Comparison of ENCODE assay signal across 8 cellular contexts in the genomic region with DNA sequence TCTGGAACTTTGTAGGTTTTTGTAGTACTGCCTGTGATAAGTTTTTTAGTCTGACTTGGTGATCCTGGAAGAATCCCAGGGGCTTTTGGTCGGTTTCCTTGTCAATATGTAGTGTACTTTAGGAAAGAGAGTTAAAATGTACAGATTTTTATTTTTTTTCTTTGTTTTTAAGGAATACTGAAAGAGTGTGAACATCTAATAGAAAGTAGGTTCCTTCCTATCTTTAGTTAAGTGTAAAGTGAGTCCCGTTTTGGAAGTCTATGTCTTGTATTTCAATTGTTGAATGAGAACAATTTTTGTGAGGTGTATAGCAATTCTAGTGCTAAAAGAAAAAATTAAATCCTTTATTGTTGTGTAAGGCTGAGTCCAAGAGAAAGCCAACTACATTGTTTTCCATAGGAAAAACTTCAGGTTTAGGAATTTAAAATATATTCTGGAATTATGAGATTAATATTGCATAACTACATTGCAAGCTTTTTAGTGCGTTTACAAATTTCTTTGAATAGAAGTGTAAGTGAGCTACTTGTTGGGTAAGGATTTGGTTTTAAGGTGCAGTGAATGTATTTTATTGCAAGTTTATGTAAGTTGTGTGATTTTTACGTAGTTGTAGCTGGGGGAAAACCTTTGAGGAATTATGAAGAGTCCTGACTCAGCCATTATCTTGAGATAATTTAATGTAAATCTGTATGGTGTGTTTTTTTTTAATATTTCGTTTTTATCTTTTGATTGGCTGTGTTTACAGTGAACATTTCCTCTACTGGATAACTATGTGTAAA. TPM values are rescaled to one million over a fixed set of nuclear protein-coding genes. Genes with fewer than 3 reads are reported as not detected.
DNase-seq lines count a peak whose midpoint lies in the region; ATAC-seq and TF ChIP-seq lines count a peak whose summit lies in the region.

No MANE protein-coding gene starts in this region.

- H3K9me2 ChIP-seq in GM23338 (ENCODE audit: insufficient read depth) = no peaks in the 10 kb centered on the region

- H3K9me3 ChIP-seq in T-helper 17 cell (ENCODE audit: control insufficient read depth, low read length, poor library complexity, severe bottlenecking) (no peaks in the 10 kb centered on the region), sigmoid colon (no peaks in the 10 kb centered on the region)

- DNase-seq in GM23338 (ENCODE audit: low spot score) (no peak), T-helper 17 cell (no peak), fibroblast of pulmonary artery (ENCODE audit: low read depth) (no peak), sigmoid colon (no peak), NCI-H1436 treated with DMSO at 0.1 percent for 48 hours (lab: John Stamatoyannopoulos, UW) (no peak), mucosa of gallbladder (ENCODE audit: low spot score) (no peak), iPS-NIHi7 (ENCODE audit: extremely low spot score) (no peak)

- no peak for TF ChIP-seq CTCF in GM23338 (conservative IDR thresholded peaks at IDR 0.05; ENCODE audit: low read depth in 2 of 2)
- no peak for TF ChIP-seq CTCF in fibroblast of pulmonary artery (IDR thresholded peaks at IDR 0.05; ENCODE audit: low read length, missing control alignments)
- TF ChIP-seq CTCF in sigmoid colon (IDR thresholded peaks at IDR 0.05) = no peak

- H3K27ac Mint-ChIP-seq in GM23338 (no peak overlapping the region), T-helper 17 cell (peak overlapping the region; percentile 92)

- ATAC-seq in GM23338 (no peak), T-helper 17 cell (no peak), HG02870 (IDR thresholded peaks at IDR 0.05; ENCODE audit: unreplicated experiment) (no peak)

- H3K9me3 Mint-ChIP-seq in GM23338 = no peaks in the 10 kb centered on the region

- peaks cover 53% of the 10 kb centered on the region for H3K4me1 ChIP-seq in GM23338 (ENCODE audit: insufficient read depth)
- H3K4me1 ChIP-seq in sigmoid colon = peaks cover 0 to 58% (median 51%) of the 10 kb centered on the region in 4 donors

- H3K27ac ChIP-seq in GM23338 (ENCODE audit: low read depth) = no peak overlapping the region
- peak overlapping the region; percentile 98 to 100 (median 100) for H3K27ac ChIP-seq in sigmoid colon

- H3K4me3 ChIP-seq in GM23338 (peak overlapping the region; percentile 84), fibroblast of pulmonary artery (replicated peaks; ENCODE audit: low read depth, low read length) (peak overlapping the region; percentile 84), sigmoid colon (peak overlapping the region; percentile 89 to 95 (median 90))

- no peak overlapping the region for H2AFZ ChIP-seq in GM23338

- WGBS in sigmoid colon, 2 donors = 2 to 11% methylated on average over 5 of the region's 5 CpGs

- peaks cover 37% of the 10 kb centered on the region for H4K20me1 ChIP-seq in GM23338 (replicated peaks; ENCODE audit: insufficient read depth)

- intact Hi-C loops in sigmoid colon (cut with DNase I) = loop anchor here (2.0 to 10.0 kb wide), 2 partner anchors 61 to 341 kb away; no protein-coding TSS in a partner anchor

- peaks cover 59% of the 10 kb centered on the region for H3K79me2 ChIP-seq in GM23338 (replicated peaks; ENCODE audit: insufficient read depth)

- no peak for TF ChIP-seq EP300 in sigmoid colon (IDR thresholded peaks at IDR 0.05)

- H3K4me1 Mint-ChIP-seq in GM23338 (peaks cover 18% of the 10 kb centered on the region), T-helper 17 cell (peaks cover 20% of the 10 kb centered on the region)

- H3K27me3 ChIP-seq in GM23338 (ENCODE audit: insufficient read depth) = no peaks in the 10 kb centered on the region
- no peaks in the 10 kb centered on the region for H3K27me3 ChIP-seq in sigmoid colon

- no peaks in the 10 kb centered on the region for H3K36me3 ChIP-seq in GM23338 (ENCODE audit: insufficient read depth)
- no peaks in the 10 kb centered on the region for H3K36me3 ChIP-seq in sigmoid colon

- H3K36me3 Mint-ChIP-seq in GM23338 (ENCODE audit: low read depth) = peaks cover 3% of the 10 kb centered on the region; the same call in 1 of the 3 replicates
- no peaks in the 10 kb centered on the region for H3K36me3 Mint-ChIP-seq in T-helper 17 cell (ENCODE audit: low read depth)

- H3K27me3 Mint-ChIP-seq in GM23338 (ENCODE audit: insufficient read depth, low read depth, poor library complexity) = peaks cover 2% of the 10 kb centered on the region
- H3K27me3 Mint-ChIP-seq in T-helper 17 cell = no peaks in the 10 kb centered on the region

- H3K4me2 ChIP-seq in GM23338 = peak overlapping the region; percentile 98

- no peaks in the 10 kb centered on the region for H3F3A ChIP-seq in GM23338 (replicated peaks; ENCODE audit: low read depth)

- TF ChIP-seq POLR2A in sigmoid colon (IDR thresholded peaks at IDR 0.05) = no peak

- H3K4me3 Mint-ChIP-seq in GM23338 = peak overlapping the region; percentile 85
- H3K4me3 Mint-ChIP-seq in T-helper 17 cell = peak overlapping the region; percentile 89

TF ChIP-seq in GM23338, 12 proteins besides CTCF, POLR2A, EP300 and RAD21:
- TF ChIP-seq, protein P1, sequence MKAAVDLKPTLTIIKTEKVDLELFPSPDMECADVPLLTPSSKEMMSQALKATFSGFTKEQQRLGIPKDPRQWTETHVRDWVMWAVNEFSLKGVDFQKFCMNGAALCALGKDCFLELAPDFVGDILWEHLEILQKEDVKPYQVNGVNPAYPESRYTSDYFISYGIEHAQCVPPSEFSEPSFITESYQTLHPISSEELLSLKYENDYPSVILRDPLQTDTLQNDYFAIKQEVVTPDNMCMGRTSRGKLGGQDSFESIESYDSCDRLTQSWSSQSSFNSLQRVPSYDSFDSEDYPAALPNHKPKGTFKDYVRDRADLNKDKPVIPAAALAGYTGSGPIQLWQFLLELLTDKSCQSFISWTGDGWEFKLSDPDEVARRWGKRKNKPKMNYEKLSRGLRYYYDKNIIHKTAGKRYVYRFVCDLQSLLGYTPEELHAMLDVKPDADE (IDR thresholded peaks at IDR 0.05) = no peak
- TF ChIP-seq ZNF114 (CRISPR knock-in tag; IDR thresholded peaks at IDR 0.05) (no peak), ZNF331 (CRISPR knock-in tag; IDR thresholded peaks at IDR 0.05; ENCODE audit: low read depth) (no peak), EZH2phosphoT487 (IDR thresholded peaks at IDR 0.05; ENCODE audit: unreplicated experiment) (no peak)

RNA-seq across cellular contexts. Expression of gene VAPA, which starts 1.7 kb away (rescaled TPM):
- 166 and 178 TPM in 2 replicates for total RNA-seq in GM23338 (2014; rRNA removed; shearing (Covaris generic))
- 158 and 162 TPM in 2 replicates for polyA plus RNA-seq in GM23338 (2016; fragmentation: Nextera tagmentation; extraction: Ambion mirVana)
- 100 to 1,000 TPM; 149 to 161 TPM for total RNA-seq in T-helper 17 cell
- 100 to 1,000 TPM; 252 to 336 (median 291) TPM for total RNA-seq in sigmoid colon
- 100 to 1,000 TPM; 181 to 297 (median 233) TPM for polyA plus RNA-seq in sigmoid colon
- total RNA-seq in mucosa of gallbladder = 213 TPM

RNA-seq across cellular contexts. Expression of gene TXNDC2, which starts 29.7 kb away (rescaled TPM):
- not detected in 2 replicates for total RNA-seq in GM23338 (2014; rRNA removed; shearing (Covaris generic))
- polyA plus RNA-seq in GM23338 (2016; fragmentation: Nextera tagmentation; extraction: Ambion mirVana) = 0.16 TPM in 1 of 2 replicates, not detected in the other
- total RNA-seq in T-helper 17 cell = not detected
- not detected for total RNA-seq in sigmoid colon
- polyA plus RNA-seq in sigmoid colon = under 1 TPM in 1 of 3 donors, not detected in 2; 0.04 TPM
- total RNA-seq in mucosa of gallbladder = not detected
